ENCODE assay signal across 18 cellular contexts in genomic region chr11:86558841-86559240, GRCh38.
DNase-seq lines count a peak whose midpoint lies in the region; ATAC-seq and TF ChIP-seq lines count a peak whose summit lies in the region.
"Had no signal": no experiment of that assay in that cellular context is flagged by ENCODE, and none has a peak within 500 bp of the region (broad histone marks: within the 10 kb centered on the region; RNA-seq: fewer than 3 reads in every experiment).

No MANE protein-coding gene starts in this region.

- H4K5ac ChIP-seq in mesendoderm (ENCODE audit: low read length), result no peak overlapping the region

- dilution Hi-C loops in mammary epithelial cell (cut with HindIII; ENCODE audit: low sequenced_read_pairs), result no loop called here

- peak overlapping the region; percentile 6 for H3K18ac ChIP-seq in mesendoderm (ENCODE audit: low read length)

- no peaks in the 10 kb centered on the region for H3K79me2 ChIP-seq in mammary epithelial cell (ENCODE audit: insufficient read depth, low read length)
- H3K79me2 ChIP-seq in mesendoderm (ENCODE audit: control insufficient read depth, insufficient read depth, low read length), result no peaks in the 10 kb centered on the region

- H3K23ac ChIP-seq in mesendoderm (ENCODE audit: low read length), result no peak overlapping the region

- H3K27ac ChIP-seq in HUES48 (ENCODE audit: low read depth, low read length) (peak overlapping the region; percentile 86), mammary epithelial cell (ENCODE audit: insufficient read depth, low read depth, low read length) (no peak overlapping the region), mesendoderm (ENCODE audit: low read depth, low read length) (no peak overlapping the region), spleen (peak overlapping the region; percentile 1 to 87 (median 72))

- H2BK120ac ChIP-seq in mesendoderm (ENCODE audit: low read depth, low read length), result no peak overlapping the region

- no peaks in the 10 kb centered on the region for H3K27me3 ChIP-seq in HUES48 (ENCODE audit: control insufficient read depth, insufficient read depth, low read length)
- H3K27me3 ChIP-seq in mammary epithelial cell (ENCODE audit: insufficient read depth, low read length), result no peaks in the 10 kb centered on the region
- no peaks in the 10 kb centered on the region for H3K27me3 ChIP-seq in mesendoderm (ENCODE audit: insufficient read depth, low read length, poor library complexity)
- H3K27me3 ChIP-seq in spleen (replicated peaks in 1 of 7), result no peaks in the 10 kb centered on the region

- H2BK5ac ChIP-seq in mesendoderm (ENCODE audit: low read length), result no peak overlapping the region

- TF ChIP-seq CTCF in mammary epithelial cell (conservative IDR thresholded peaks at IDR 0.05 in 1 of 2, IDR thresholded peaks at IDR 0.05 in 1 of 2; ENCODE audit: extremely low read depth in 1 of 2, insufficient read depth in 1 of 2, low read depth in 1 of 2, low read length in 2 of 2), result no peak
- no peak for TF ChIP-seq CTCF in spleen (IDR thresholded peaks at IDR 0.05 in 8 of 11, conservative IDR thresholded peaks at IDR 0.05 in 3 of 11)

- no peak overlapping the region for H2AK5ac ChIP-seq in mesendoderm (ENCODE audit: low read length)

- no TSS peak for BruUV-seq in mammary epithelial cell (replicated peaks; lab: Mats Ljungman, UMichigan)

- no peak for ATAC-seq in GM19324 (IDR thresholded peaks at IDR 0.05; ENCODE audit: low FRiP score, unreplicated experiment)
- ATAC-seq in HG03354 (IDR thresholded peaks at IDR 0.05; ENCODE audit: poor library complexity, severe bottlenecking, unreplicated experiment), result no peak
- ATAC-seq: activated CD8-positive, alpha-beta T cell treated with anti-CD3 and anti-CD28 coated beads for 36 hours; activated T-helper 17 cell treated with anti-CD3 and anti-CD28 coated beads, Interleukin-2, amount 50 U/mL, for 72 hours had no signal

- H2BK15ac ChIP-seq in mesendoderm (replicated peaks; ENCODE audit: low read depth), result no peak overlapping the region

- no peak overlapping the region for H3K4ac ChIP-seq in mesendoderm (ENCODE audit: low read depth, low read length)

- H3K4me1 ChIP-seq in HUES48 (ENCODE audit: control insufficient read depth, insufficient read depth, low read length), result no peaks in the 10 kb centered on the region; the same call in 1 of the 2 replicates
- peaks cover 21% of the 10 kb centered on the region for H3K4me1 ChIP-seq in mammary epithelial cell (ENCODE audit: insufficient read depth, low read length)
- peaks cover 5% of the 10 kb centered on the region for H3K4me1 ChIP-seq in mesendoderm (ENCODE audit: control insufficient read depth, low read depth, low read length)
- H3K4me1 ChIP-seq in spleen, result peaks cover 0 to 17% (median 6%) of the 10 kb centered on the region in 6 donors

- H2AFZ ChIP-seq in mammary epithelial cell (ENCODE audit: low read depth, low read length), result peak overlapping the region; percentile 69

- no peak for TF ChIP-seq POLR2A in spleen (IDR thresholded peaks at IDR 0.05)

- in situ Hi-C loops in mammary epithelial cell (cut with MboI; ENCODE audit: low sequenced_read_pairs in 2 of 2), result no loop called here

- no peak overlapping the region for H3K4me3 ChIP-seq in HUES48 (ENCODE audit: low read depth, low read length)
- H3K4me3 ChIP-seq in mammary epithelial cell (replicated peaks in 1 of 3; ENCODE audit: insufficient read depth in 1 of 3, low read depth in 2 of 3, low read length in 3 of 3), result no peak overlapping the region
- no peak overlapping the region for H3K4me3 ChIP-seq in mesendoderm (ENCODE audit: low read length)
- no peak overlapping the region for H3K4me3 ChIP-seq in spleen

- H3K4me2 ChIP-seq in mammary epithelial cell (ENCODE audit: insufficient read depth, low read depth, low read length) (no peak overlapping the region), mesendoderm (ENCODE audit: low read length) (no peak overlapping the region)

- H3K9me3 ChIP-seq in HUES48 (ENCODE audit: control insufficient read depth, insufficient read depth, low read length), result no peaks in the 10 kb centered on the region
- no peaks in the 10 kb centered on the region for H3K9me3 ChIP-seq in mammary epithelial cell (replicated peaks; ENCODE audit: insufficient read depth, low read length)
- H3K9me3 ChIP-seq in spleen, result peaks cover 0 to 6% (median 0%) of the 10 kb centered on the region in 8 donors

- WGBS in mammary epithelial cell (ENCODE audit: low coverage, missing lambda C conversion rate), result 100% methylated on average over 2 of the region's 2 CpGs
- no CpG with 5 or more reads among the region's 2 CpGs for WGBS in mesendoderm (ENCODE audit: extremely low coverage, insufficient coverage, low lambda C conversion rate)
- 87 to 94% (median 92%) methylated on average over 2 of the region's 2 CpGs for WGBS in spleen, 5 donors

- intact Hi-C loops in mammary epithelial cell (cut with micrococcal nuclease) (no loop called here), spleen (cut with DNase I; ENCODE audit: low total_unique reads) (no loop called here)

- CTCF ChIA-PET in mammary epithelial cell (lab: Charles Lee; ENCODE audit: low non-redundant PET), result no interaction called here

- DNase-seq in mammary epithelial cell, result no peak
- DNase-seq in mesendoderm, result no peak
- no peak for DNase-seq in spleen
- DNase-seq in NCI-H2227 (lab: John Stamatoyannopoulos, UW; ENCODE audit: unreplicated experiment), result no peak
- no peak for DNase-seq in activated T-cell treated with anti-CD3 and anti-CD28 coated beads for 4 hours
- DNase-seq: activated CD8-positive, alpha-beta T cell treated with anti-CD3 and anti-CD28 coated beads for 36 hours; aorta; Calu3; effector memory CD4-positive, alpha-beta T cell; GDM1; Karpas-422; NCI-H1436; NCI-H510A treated with DMSO at 0.1 percent for 48 hours; OCI-M1 had no signal

- no peaks in the 10 kb centered on the region for H4K20me1 ChIP-seq in mammary epithelial cell (ENCODE audit: insufficient read depth, low read length)

- H3K9ac ChIP-seq in HUES48 (ENCODE audit: low read depth, low read length) (no peak overlapping the region), mammary epithelial cell (ENCODE audit: insufficient read depth, low read length) (no peak overlapping the region), mesendoderm (ENCODE audit: low read length) (no peak overlapping the region)

- H3K36me3 ChIP-seq in HUES48 (ENCODE audit: control insufficient read depth, insufficient read depth, low read length), result no peaks in the 10 kb centered on the region
- H3K36me3 ChIP-seq in mammary epithelial cell (ENCODE audit: insufficient read depth, low read length), result no peaks in the 10 kb centered on the region
- H3K36me3 ChIP-seq in mesendoderm (ENCODE audit: control insufficient read depth, insufficient read depth, low read length), result no peaks in the 10 kb centered on the region
- no peaks in the 10 kb centered on the region for H3K36me3 ChIP-seq in spleen

- H3K56ac ChIP-seq in mesendoderm (ENCODE audit: low read length), result peak overlapping the region; percentile 57

- no peak overlapping the region for H4K8ac ChIP-seq in mesendoderm (ENCODE audit: low read depth, low read length)

- no peaks in the 10 kb centered on the region for H3K79me1 ChIP-seq in mesendoderm (ENCODE audit: low read length)

Comparison
In these comparisons a context has a peak if more than half of its experiments do, and no peak if none do; other contexts are left out.
1. H3K27ac ChIP-seq: peak in HUES48 (single experiment) and spleen (8 of 8); none in mammary epithelial cell (single experiment) and mesendoderm (single experiment).